In the genomic region with DNA sequence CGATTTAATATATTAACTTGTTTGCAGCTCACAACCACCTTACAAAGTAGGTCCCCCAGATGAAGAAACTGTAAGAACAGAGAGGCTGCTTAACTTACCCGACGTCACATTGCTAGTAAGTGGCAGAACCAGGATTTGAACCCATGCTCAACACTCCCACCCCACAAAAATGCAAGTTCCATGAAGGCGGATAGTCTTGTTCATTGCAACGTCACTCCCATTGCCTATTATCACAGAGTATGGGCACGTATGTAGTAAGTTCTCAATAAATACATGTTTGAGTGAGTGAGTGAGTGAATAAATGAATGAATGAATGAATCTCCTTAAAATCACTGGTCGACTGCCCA, we compare ENCODE assay signal across 8 cellular contexts. TPM values are rescaled to one million over a fixed set of nuclear protein-coding genes. Genes with fewer than 3 reads are reported as not detected.
DNase-seq lines count a peak whose midpoint lies in the region; ATAC-seq and TF ChIP-seq lines count a peak whose summit lies in the region.

No MANE protein-coding gene starts in this region.

- intact Hi-C loops in activated CD4-positive, alpha-beta T cell treated with anti-CD3 and anti-CD28 coated beads for 36 hours (cut with DNase I, micrococcal nuclease): loop anchor here in 1 of 2 experiments (2.0 kb wide), 2 partner anchors 51 to 449 kb away; a partner anchor contains a TSS
- intact Hi-C loops in testis (cut with DNase I; ENCODE audit: low total_unique reads): no loop called here

- H3K27ac Mint-ChIP-seq in activated CD4-positive, alpha-beta T cell treated with anti-CD3 and anti-CD28 coated beads for 36 hours: peak overlapping the region; percentile 86
- peak overlapping the region; percentile 77 for H3K27ac Mint-ChIP-seq in activated naive CD8-positive, alpha-beta T cell treated with anti-CD3 and anti-CD28 coated beads, Interleukin-2, amount 10 ng/mL, durations not matched to agents 7 days and 5 days

- peak overlapping the region; percentile 73 to 77 for H3K4me3 ChIP-seq in testis

- CTCF ChIA-PET in activated CD4-positive, alpha-beta T cell treated with anti-CD3 and anti-CD28 coated beads for 36 hours (lab: Charles Lee): no interaction called here

- 31 to 39% methylated on average over 7 of the region's 7 CpGs for WGBS in testis, 2 donors

- in situ Hi-C loops in G401 (cut with HindIII; ENCODE audit: low sequenced_read_pairs): no loop called here

- peaks cover 28% of the 10 kb centered on the region for H3K4me1 Mint-ChIP-seq in activated CD4-positive, alpha-beta T cell treated with anti-CD3 and anti-CD28 coated beads for 36 hours
- peaks cover 26% of the 10 kb centered on the region for H3K4me1 Mint-ChIP-seq in activated naive CD8-positive, alpha-beta T cell treated with anti-CD3 and anti-CD28 coated beads, Interleukin-2, amount 10 ng/mL, durations not matched to agents 7 days and 5 days

- H3K27ac ChIP-seq in layer of hippocampus (ENCODE audit: low read depth, low read length) (peak overlapping the region; percentile 57), testis (peak overlapping the region; percentile 82 to 86)

- no peak for ATAC-seq in activated CD4-positive, alpha-beta T cell treated with anti-CD3 and anti-CD28 coated beads for 36 hours
- no peak for ATAC-seq in activated naive CD8-positive, alpha-beta T cell treated with anti-CD3 and anti-CD28 coated beads, Interleukin-2, amount 10 ng/mL, durations not matched to agents 7 days and 5 days (ENCODE audit: low read depth)

- POLR2A ChIA-PET in activated CD4-positive, alpha-beta T cell treated with anti-CD3 and anti-CD28 coated beads for 36 hours (lab: Charles Lee): interaction anchor here (0.6 kb wide), 1 partner anchor 29 kb away, joined by 6 read pairs; no protein-coding TSS in a partner anchor
- POLR2A ChIA-PET in activated naive CD8-positive, alpha-beta T cell treated with anti-CD3 and anti-CD28 coated beads, Interleukin-2, amount 10 ng/mL, durations not matched to agents 7 days and 5 days (lab: Charles Lee): no interaction called here

- TF ChIP-seq POLR2A in testis (IDR thresholded peaks at IDR 0.05): no peak

- peaks cover 5% of the 10 kb centered on the region for H3K36me3 Mint-ChIP-seq in activated CD4-positive, alpha-beta T cell treated with anti-CD3 and anti-CD28 coated beads for 36 hours (ENCODE audit: low read depth)
- no peaks in the 10 kb centered on the region for H3K36me3 Mint-ChIP-seq in activated naive CD8-positive, alpha-beta T cell treated with anti-CD3 and anti-CD28 coated beads, Interleukin-2, amount 10 ng/mL, durations not matched to agents 7 days and 5 days

- no peaks in the 10 kb centered on the region for H3K27me3 Mint-ChIP-seq in activated CD4-positive, alpha-beta T cell treated with anti-CD3 and anti-CD28 coated beads for 36 hours
- peaks cover 9% of the 10 kb centered on the region for H3K27me3 Mint-ChIP-seq in activated naive CD8-positive, alpha-beta T cell treated with anti-CD3 and anti-CD28 coated beads, Interleukin-2, amount 10 ng/mL, durations not matched to agents 7 days and 5 days

- H3K9me3 Mint-ChIP-seq in activated CD4-positive, alpha-beta T cell treated with anti-CD3 and anti-CD28 coated beads for 36 hours (ENCODE audit: low read depth): no peaks in the 10 kb centered on the region
- H3K9me3 Mint-ChIP-seq in activated naive CD8-positive, alpha-beta T cell treated with anti-CD3 and anti-CD28 coated beads, Interleukin-2, amount 10 ng/mL, durations not matched to agents 7 days and 5 days: no peaks in the 10 kb centered on the region

- H3K36me3 ChIP-seq in testis (ENCODE audit: low read depth, missing control alignments): no peaks in the 10 kb centered on the region

- H3K4me1 ChIP-seq in testis: peaks cover 29% of the 10 kb centered on the region

- DNase-seq in activated CD4-positive, alpha-beta T cell treated with anti-CD3 and anti-CD28 coated beads for 36 hours: no peak
- no peak for DNase-seq in activated CD4-positive, alpha-beta T cell treated with anti-CD3 and anti-CD28 coated beads, Interleukin-2, amount 50 U/mL, for 4 hours
- no peak for DNase-seq in activated naive CD8-positive, alpha-beta T cell treated with anti-CD3 and anti-CD28 coated beads, Interleukin-2, amount 10 ng/mL, durations not matched to agents 7 days and 5 days
- no peak for DNase-seq in testis
- DNase-seq in NCI-H524 (lab: John Stamatoyannopoulos, UW): no peak
- DNase-seq in G401 (ENCODE audit: low spot score): no peak
- no peak for DNase-seq in mucosa of gallbladder (ENCODE audit: low spot score)

- peak overlapping the region; percentile 86 for H3K4me3 Mint-ChIP-seq in activated CD4-positive, alpha-beta T cell treated with anti-CD3 and anti-CD28 coated beads for 36 hours
- peak overlapping the region; percentile 88 for H3K4me3 Mint-ChIP-seq in activated naive CD8-positive, alpha-beta T cell treated with anti-CD3 and anti-CD28 coated beads, Interleukin-2, amount 10 ng/mL, durations not matched to agents 7 days and 5 days

- no peaks in the 10 kb centered on the region for H3K9me3 ChIP-seq in testis

- TF ChIP-seq CTCF in testis (IDR thresholded peaks at IDR 0.05): no peak

- H3K27me3 ChIP-seq in layer of hippocampus (ENCODE audit: control insufficient read depth, insufficient read depth, low read length) (no peaks in the 10 kb centered on the region), testis (no peaks in the 10 kb centered on the region)

RNA-seq across cellular contexts. Expression of a gene that starts 1.1 kb away (rescaled TPM):
- 1 to 10 TPM; 5.3 to 5.9 TPM for total RNA-seq in activated CD4-positive, alpha-beta T cell treated with anti-CD3 and anti-CD28 coated beads for 36 hours
- 1 to 10 TPM; 5.7 to 6.0 TPM for total RNA-seq in activated naive CD8-positive, alpha-beta T cell treated with anti-CD3 and anti-CD28 coated beads, Interleukin-2, amount 10 ng/mL, durations not matched to agents 7 days and 5 days
- total RNA-seq in testis (10 to 100 TPM; 73.1 to 73.6 TPM), mucosa of gallbladder (6.6 TPM)
- 23.3 TPM for polyA plus RNA-seq in testis (ENCODE audit: insufficient read depth, low read depth, low replicate concordance)
- 2.4 and 3.0 TPM in 2 replicates for total RNA-seq in G401 (2014; rRNA removed; shearing (Covaris generic))

RNA-seq across cellular contexts. Expression of a gene that starts 34.4 kb away (rescaled TPM):
- not detected for total RNA-seq in activated CD4-positive, alpha-beta T cell treated with anti-CD3 and anti-CD28 coated beads for 36 hours
- total RNA-seq in activated naive CD8-positive, alpha-beta T cell treated with anti-CD3 and anti-CD28 coated beads, Interleukin-2, amount 10 ng/mL, durations not matched to agents 7 days and 5 days: not detected
- total RNA-seq in testis (under 1 TPM; 0.16 to 0.19 TPM), mucosa of gallbladder (0.09 TPM)
- polyA plus RNA-seq in testis (ENCODE audit: insufficient read depth, low read depth, low replicate concordance): not detected
- not detected in 2 replicates for total RNA-seq in G401 (2014; rRNA removed; shearing (Covaris generic))
